ENCODE assay signal across 12 cellular contexts in genomic region chr4:6887591-6888371, GRCh38. TPM values are rescaled to one million over a fixed set of nuclear protein-coding genes. Genes with fewer than 3 reads are reported as not detected.
DNase-seq lines count a peak whose midpoint lies in the region; ATAC-seq, FAIRE-seq and TF ChIP-seq lines count a peak whose summit lies in the region.
"Had no signal": no experiment of that assay in that cellular context is flagged by ENCODE, and none has a peak within 500 bp of the region (broad histone marks: within the 10 kb centered on the region; RNA-seq: fewer than 3 reads in every experiment).

No MANE protein-coding gene starts in this region.

- H3K27me3 ChIP-seq in heart left ventricle, result no peaks in the 10 kb centered on the region
- H3K27me3 ChIP-seq: suprapubic skin had no signal

- TF ChIP-seq CTCF in heart left ventricle (IDR thresholded peaks at IDR 0.05), result no peak

- peak overlapping the region in 3 of 12 donors; percentile 6 to 68 (median 22) for H3K27ac ChIP-seq in heart left ventricle
- H3K27ac ChIP-seq: suprapubic skin had no signal

- ATAC-seq in heart left ventricle, result peak in 3 of 4 donors; percentile 4 to 17 (median 11)
- no peak for ATAC-seq in HG03378 (IDR thresholded peaks at IDR 0.05; ENCODE audit: unreplicated experiment)
- no peak for ATAC-seq in GM18517 (IDR thresholded peaks at IDR 0.05; ENCODE audit: unreplicated experiment)

- TF ChIP-seq POLR2A in GM12891 (IDR thresholded peaks at IDR 0.05; ENCODE audit: low read depth, low read length), result no peak
- TF ChIP-seq POLR2A in heart left ventricle (IDR thresholded peaks at IDR 0.05), result no peak

- WGBS in heart left ventricle, 4 donors, result 73 to 79% (median 76%) methylated on average over 20 to 21 of the region's 21 CpGs

- peaks cover 0 to 12% (median 0%) of the 10 kb centered on the region in 12 donors for H3K9me3 ChIP-seq in heart left ventricle
- H3K9me3 ChIP-seq: suprapubic skin had no signal

- peaks cover 0 to 21% (median 10%) of the 10 kb centered on the region in 9 donors for H3K36me3 ChIP-seq in heart left ventricle

- intact Hi-C loops in heart left ventricle (cut with DNase I), result no loop called here

- FAIRE-seq in GM12891 (lab: Jason Lieb, UNC), result peak; percentile 31

- H3K4me3 ChIP-seq in heart left ventricle, result no peak overlapping the region
- H3K4me3 ChIP-seq: suprapubic skin had no signal

- H3K4me1 ChIP-seq in heart left ventricle, result peaks cover 2 to 57% (median 25%) of the 10 kb centered on the region in 12 donors

- no peak for DNase-seq in GM12891 (ENCODE audit: insufficient read length, low spot score)
- peak; percentile 96 for DNase-seq in RPMI7951 (ENCODE audit: low read depth)
- peak in 4 of 5 donors; percentile 48 to 76 (median 59) for DNase-seq in heart left ventricle
- peak; percentile 67 for DNase-seq in pons (ENCODE audit: low spot score)
- DNase-seq in superior temporal gyrus (ENCODE audit: extremely low spot score), result no peak
- no peak for DNase-seq in NCI-H2107 (lab: John Stamatoyannopoulos, UW)
- DNase-seq: anterior cingulate cortex, endodermal cell, hippocampal formation had no signal

TF ChIP-seq in GM12891, 5 proteins besides CTCF, POLR2A, EP300 and RAD21:
- TF ChIP-seq TAF1 (IDR thresholded peaks at IDR 0.05; ENCODE audit: low read depth, low read length), result no peak

RNA-seq across cellular contexts. Expression of gene TBC1D14, which starts 21.8 kb away (rescaled TPM):
- polyA plus RNA-seq in GM12891 (2012; ENCODE audit: low read depth, missing spikeins), result 14.7 TPM
- total RNA-seq in RPMI7951 (2014; rRNA removed; shearing (Covaris generic)), result 23.3 and 28.4 TPM in 2 replicates
- 10 to 100 TPM; 31.3 to 51.0 (median 34.5) TPM for total RNA-seq in heart left ventricle
- polyA plus RNA-seq in heart left ventricle, result 10 to 100 TPM in 1 of 2 donors, 1 to 10 TPM in 1; 9.8 to 32.0 TPM

Comparison
In these comparisons a context has a peak if more than half of its experiments do, and no peak if none do; other contexts are left out.
1. DNase-seq: peak in RPMI7951 (single experiment), heart left ventricle (4 of 5) and pons (single experiment); none in GM12891 (single experiment), superior temporal gyrus (single experiment) and NCI-H2107 (single experiment).
2. ATAC-seq: peak in heart left ventricle (3 of 4); none in HG03378 (single experiment) and GM18517 (single experiment).